In genomic region chr21:33641339-33642026, GRCh38 we compare ENCODE assay signal across 1 cellular context.
A peak's percentile ranks its signal among the peaks of the same experiment; 100 is the strongest.
TF ChIP-seq lines count a peak whose summit lies in the region.

CRYZL1 (minus strand) TSS chr21:33641741; CDS start chr21:33631551, 10,190 bp downstream.

TF ChIP-seq in H1, 55 proteins besides CTCF, POLR2A, EP300 and RAD21 (continued from another document):
- TF ChIP-seq TAF7 (optimal IDR thresholded peaks at IDR 0.05; ENCODE audit: borderline replicate concordance, low read depth, low read length) (peak; percentile 76), POLR2AphosphoS5 (IDR thresholded peaks at IDR 0.05; ENCODE audit: low read depth, low read length) (peak; percentile 91; the same call in 1 of the 2 replicates), TAF1 (IDR thresholded peaks at IDR 0.05; ENCODE audit: low read depth, low read length) (peak; percentile 95), TEAD4 (IDR thresholded peaks at IDR 0.05; ENCODE audit: low read depth, low read length) (0 out of 2 replicates have a peak, but pooled peaks have one; percentile 17)
